1 cellular context compared by ENCODE assay signal in the genomic region with DNA sequence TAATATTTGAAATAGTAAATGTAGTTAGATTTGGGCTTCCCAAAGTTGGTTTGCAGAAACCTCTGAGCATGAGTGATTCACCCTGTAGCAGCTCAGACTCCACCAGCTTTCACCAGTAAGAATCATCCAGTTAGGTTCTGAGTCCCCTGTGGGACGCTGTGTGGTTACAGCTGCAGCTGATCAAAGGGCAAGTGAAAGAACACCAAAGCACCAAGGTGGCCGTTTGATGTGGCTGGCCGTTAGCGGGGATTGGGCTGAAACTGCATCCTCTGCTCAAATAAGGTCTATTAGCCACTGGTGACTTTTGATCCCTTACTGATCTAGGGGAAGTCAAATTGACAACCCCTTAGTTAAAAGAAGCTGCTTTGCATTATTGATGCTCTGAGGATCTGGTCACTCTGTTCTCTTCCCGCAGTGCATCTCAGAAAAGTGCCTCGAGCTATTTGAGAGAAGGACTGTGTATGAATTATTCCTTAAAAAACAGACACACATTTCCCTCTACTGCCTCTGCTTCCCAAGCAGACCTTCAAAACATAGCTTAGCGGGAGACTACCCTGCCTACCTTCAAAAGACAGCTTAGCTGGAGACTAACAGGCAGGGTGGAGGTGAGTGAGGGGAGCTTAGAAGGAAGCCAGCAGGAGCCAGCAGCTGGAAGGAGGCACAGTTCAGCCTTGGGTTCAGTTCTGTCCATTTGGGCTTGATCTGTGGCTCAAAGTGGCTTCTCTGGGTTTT.
TF ChIP-seq lines count a peak whose summit lies in the region.

No MANE protein-coding gene starts in this region.

TF ChIP-seq in GM23338, 12 proteins besides CTCF, POLR2A, EP300 and RAD21 (continued from another document):
- TF ChIP-seq, protein P1, sequence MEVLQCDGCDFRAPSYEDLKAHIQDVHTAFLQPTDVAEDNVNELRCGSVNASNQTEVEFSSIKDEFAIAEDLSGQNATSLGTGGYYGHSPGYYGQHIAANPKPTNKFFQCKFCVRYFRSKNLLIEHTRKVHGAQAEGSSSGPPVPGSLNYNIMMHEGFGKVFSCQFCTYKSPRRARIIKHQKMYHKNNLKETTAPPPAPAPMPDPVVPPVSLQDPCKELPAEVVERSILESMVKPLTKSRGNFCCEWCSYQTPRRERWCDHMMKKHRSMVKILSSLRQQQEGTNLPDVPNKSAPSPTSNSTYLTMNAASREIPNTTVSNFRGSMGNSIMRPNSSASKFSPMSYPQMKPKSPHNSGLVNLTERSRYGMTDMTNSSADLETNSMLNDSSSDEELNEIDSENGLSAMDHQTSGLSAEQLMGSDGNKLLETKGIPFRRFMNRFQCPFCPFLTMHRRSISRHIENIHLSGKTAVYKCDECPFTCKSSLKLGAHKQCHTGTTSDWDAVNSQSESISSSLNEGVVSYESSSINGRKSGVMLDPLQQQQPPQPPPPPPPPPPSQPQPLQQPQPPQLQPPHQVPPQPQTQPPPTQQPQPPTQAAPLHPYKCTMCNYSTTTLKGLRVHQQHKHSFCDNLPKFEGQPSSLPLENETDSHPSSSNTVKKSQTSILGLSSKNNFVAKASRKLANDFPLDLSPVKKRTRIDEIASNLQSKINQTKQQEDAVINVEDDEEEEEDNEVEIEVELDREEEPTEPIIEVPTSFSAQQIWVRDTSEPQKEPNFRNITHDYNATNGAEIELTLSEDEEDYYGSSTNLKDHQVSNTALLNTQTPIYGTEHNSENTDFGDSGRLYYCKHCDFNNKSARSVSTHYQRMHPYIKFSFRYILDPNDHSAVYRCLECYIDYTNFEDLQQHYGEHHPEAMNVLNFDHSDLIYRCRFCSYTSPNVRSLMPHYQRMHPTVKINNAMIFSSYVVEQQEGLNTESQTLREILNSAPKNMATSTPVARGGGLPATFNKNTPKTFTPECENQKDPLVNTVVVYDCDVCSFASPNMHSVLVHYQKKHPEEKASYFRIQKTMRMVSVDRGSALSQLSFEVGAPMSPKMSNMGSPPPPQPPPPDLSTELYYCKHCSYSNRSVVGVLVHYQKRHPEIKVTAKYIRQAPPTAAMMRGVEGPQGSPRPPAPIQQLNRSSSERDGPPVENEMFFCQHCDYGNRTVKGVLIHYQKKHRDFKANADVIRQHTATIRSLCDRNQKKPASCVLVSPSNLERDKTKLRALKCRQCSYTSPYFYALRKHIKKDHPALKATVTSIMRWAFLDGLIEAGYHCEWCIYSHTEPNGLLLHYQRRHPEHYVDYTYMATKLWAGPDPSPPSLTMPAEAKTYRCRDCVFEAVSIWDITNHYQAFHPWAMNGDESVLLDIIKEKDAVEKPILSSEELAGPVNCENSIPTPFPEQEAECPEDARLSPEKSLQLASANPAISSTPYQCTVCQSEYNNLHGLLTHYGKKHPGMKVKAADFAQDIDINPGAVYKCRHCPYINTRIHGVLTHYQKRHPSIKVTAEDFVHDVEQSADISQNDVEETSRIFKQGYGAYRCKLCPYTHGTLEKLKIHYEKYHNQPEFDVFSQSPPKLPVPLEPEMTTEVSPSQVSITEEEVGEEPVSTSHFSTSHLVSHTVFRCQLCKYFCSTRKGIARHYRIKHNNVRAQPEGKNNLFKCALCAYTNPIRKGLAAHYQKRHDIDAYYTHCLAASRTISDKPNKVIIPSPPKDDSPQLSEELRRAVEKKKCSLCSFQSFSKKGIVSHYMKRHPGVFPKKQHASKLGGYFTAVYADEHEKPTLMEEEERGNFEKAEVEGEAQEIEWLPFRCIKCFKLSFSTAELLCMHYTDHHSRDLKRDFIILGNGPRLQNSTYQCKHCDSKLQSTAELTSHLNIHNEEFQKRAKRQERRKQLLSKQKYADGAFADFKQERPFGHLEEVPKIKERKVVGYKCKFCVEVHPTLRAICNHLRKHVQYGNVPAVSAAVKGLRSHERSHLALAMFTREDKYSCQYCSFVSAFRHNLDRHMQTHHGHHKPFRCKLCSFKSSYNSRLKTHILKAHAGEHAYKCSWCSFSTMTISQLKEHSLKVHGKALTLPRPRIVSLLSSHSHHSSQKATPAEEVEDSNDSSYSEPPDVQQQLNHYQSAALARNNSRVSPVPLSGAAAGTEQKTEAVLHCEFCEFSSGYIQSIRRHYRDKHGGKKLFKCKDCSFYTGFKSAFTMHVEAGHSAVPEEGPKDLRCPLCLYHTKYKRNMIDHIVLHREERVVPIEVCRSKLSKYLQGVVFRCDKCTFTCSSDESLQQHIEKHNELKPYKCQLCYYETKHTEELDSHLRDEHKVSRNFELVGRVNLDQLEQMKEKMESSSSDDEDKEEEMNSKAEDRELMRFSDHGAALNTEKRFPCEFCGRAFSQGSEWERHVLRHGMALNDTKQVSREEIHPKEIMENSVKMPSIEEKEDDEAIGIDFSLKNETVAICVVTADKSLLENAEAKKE (CRISPR knock-in tag; IDR thresholded peaks at IDR 0.05): no peak
- no peak for TF ChIP-seq EZH2 (IDR thresholded peaks at IDR 0.05; ENCODE audit: low read depth, unreplicated experiment)
- no peak for TF ChIP-seq ZNF331 (CRISPR knock-in tag; IDR thresholded peaks at IDR 0.05; ENCODE audit: low read depth)
- TF ChIP-seq, protein P2, sequence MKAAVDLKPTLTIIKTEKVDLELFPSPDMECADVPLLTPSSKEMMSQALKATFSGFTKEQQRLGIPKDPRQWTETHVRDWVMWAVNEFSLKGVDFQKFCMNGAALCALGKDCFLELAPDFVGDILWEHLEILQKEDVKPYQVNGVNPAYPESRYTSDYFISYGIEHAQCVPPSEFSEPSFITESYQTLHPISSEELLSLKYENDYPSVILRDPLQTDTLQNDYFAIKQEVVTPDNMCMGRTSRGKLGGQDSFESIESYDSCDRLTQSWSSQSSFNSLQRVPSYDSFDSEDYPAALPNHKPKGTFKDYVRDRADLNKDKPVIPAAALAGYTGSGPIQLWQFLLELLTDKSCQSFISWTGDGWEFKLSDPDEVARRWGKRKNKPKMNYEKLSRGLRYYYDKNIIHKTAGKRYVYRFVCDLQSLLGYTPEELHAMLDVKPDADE (IDR thresholded peaks at IDR 0.05): no peak
- TF ChIP-seq POLR2AphosphoS5 (IDR thresholded peaks at IDR 0.05; ENCODE audit: low read depth): no peak
